Comparison of ENCODE assay signal across 1 cellular context in the genomic region with DNA sequence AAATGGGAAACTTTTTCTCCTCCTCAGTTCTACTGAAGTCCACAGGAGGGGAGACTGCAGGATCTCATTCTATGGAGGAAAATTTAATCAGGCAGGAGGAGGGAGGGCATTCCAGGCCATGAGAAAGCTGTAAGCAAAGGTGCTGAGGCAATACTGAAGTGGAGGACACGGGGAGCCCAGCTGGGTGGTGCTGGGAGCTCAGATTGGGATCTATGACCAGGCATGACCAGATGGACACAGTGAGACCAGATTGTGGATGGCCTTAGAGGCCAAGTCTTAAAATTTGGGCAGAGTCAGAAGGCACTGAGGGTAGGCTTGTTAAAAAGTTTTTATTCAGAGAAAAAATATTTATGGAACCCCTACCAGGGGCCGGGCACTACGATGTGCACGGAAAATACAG.
TF ChIP-seq lines count a peak whose summit lies in the region.

No MANE protein-coding gene starts in this region.

TF ChIP-seq in HepG2, 621 proteins besides CTCF, POLR2A, EP300 and RAD21 (continued from another document):
- TF ChIP-seq, protein P1, sequence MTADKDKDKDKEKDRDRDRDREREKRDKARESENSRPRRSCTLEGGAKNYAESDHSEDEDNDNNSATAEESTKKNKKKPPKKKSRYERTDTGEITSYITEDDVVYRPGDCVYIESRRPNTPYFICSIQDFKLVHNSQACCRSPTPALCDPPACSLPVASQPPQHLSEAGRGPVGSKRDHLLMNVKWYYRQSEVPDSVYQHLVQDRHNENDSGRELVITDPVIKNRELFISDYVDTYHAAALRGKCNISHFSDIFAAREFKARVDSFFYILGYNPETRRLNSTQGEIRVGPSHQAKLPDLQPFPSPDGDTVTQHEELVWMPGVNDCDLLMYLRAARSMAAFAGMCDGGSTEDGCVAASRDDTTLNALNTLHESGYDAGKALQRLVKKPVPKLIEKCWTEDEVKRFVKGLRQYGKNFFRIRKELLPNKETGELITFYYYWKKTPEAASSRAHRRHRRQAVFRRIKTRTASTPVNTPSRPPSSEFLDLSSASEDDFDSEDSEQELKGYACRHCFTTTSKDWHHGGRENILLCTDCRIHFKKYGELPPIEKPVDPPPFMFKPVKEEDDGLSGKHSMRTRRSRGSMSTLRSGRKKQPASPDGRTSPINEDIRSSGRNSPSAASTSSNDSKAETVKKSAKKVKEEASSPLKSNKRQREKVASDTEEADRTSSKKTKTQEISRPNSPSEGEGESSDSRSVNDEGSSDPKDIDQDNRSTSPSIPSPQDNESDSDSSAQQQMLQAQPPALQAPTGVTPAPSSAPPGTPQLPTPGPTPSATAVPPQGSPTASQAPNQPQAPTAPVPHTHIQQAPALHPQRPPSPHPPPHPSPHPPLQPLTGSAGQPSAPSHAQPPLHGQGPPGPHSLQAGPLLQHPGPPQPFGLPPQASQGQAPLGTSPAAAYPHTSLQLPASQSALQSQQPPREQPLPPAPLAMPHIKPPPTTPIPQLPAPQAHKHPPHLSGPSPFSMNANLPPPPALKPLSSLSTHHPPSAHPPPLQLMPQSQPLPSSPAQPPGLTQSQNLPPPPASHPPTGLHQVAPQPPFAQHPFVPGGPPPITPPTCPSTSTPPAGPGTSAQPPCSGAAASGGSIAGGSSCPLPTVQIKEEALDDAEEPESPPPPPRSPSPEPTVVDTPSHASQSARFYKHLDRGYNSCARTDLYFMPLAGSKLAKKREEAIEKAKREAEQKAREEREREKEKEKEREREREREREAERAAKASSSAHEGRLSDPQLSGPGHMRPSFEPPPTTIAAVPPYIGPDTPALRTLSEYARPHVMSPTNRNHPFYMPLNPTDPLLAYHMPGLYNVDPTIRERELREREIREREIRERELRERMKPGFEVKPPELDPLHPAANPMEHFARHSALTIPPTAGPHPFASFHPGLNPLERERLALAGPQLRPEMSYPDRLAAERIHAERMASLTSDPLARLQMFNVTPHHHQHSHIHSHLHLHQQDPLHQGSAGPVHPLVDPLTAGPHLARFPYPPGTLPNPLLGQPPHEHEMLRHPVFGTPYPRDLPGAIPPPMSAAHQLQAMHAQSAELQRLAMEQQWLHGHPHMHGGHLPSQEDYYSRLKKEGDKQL (CRISPR knock-in tag; IDR thresholded peaks at IDR 0.05; ENCODE audit: low read depth): no peak
- TF ChIP-seq TGIF2 (CRISPR knock-in tag; IDR thresholded peaks at IDR 0.05) (no peak), ATF1 (CRISPR knock-in tag; IDR thresholded peaks at IDR 0.05) (no peak), ASH2L (IDR thresholded peaks at IDR 0.05; ENCODE audit: insufficient read length, low read depth, low read length) (no peak), NPAS2 (CRISPR knock-in tag; IDR thresholded peaks at IDR 0.05; ENCODE audit: borderline replicate concordance) (no peak), RCOR2 (CRISPR knock-in tag; IDR thresholded peaks at IDR 0.05) (no peak), HNRNPLL (IDR thresholded peaks at IDR 0.05; ENCODE audit: low read depth, low read length, poor library complexity, severe bottlenecking) (no peak)
